Comparison of ENCODE assay signal across 8 cellular contexts in genomic region chr2:30862054-30862651, GRCh38. TPM values are rescaled to one million over a fixed set of nuclear protein-coding genes. Genes with fewer than 3 reads are reported as not detected.
DNase-seq lines count a peak whose midpoint lies in the region; ATAC-seq and TF ChIP-seq lines count a peak whose summit lies in the region.

No MANE protein-coding gene starts in this region.

- H3K36me3 Mint-ChIP-seq in activated naive CD8-positive, alpha-beta T cell treated with anti-CD3 and anti-CD28 coated beads for 36 hours, result no peaks in the 10 kb centered on the region

- H3K36me3 ChIP-seq in GM06990 (ENCODE audit: control insufficient read depth, insufficient read depth, low read length) (no peaks in the 10 kb centered on the region), OCI-LY3 (replicated peaks; ENCODE audit: low read depth, low read length) (no peaks in the 10 kb centered on the region), spleen (no peaks in the 10 kb centered on the region), suprapubic skin (no peaks in the 10 kb centered on the region)

- H3K4me1 ChIP-seq in OCI-LY3 (ENCODE audit: low read length), result peaks cover 15% of the 10 kb centered on the region
- H3K4me1 ChIP-seq in right cardiac atrium (ENCODE audit: control insufficient read depth, insufficient read depth, low read length), result no peaks in the 10 kb centered on the region
- H3K4me1 ChIP-seq in spleen, result peaks cover 0 to 17% (median 6%) of the 10 kb centered on the region in 6 donors
- H3K4me1 ChIP-seq in suprapubic skin, result peaks cover 4% of the 10 kb centered on the region

- peaks cover 10% of the 10 kb centered on the region for H3K27me3 Mint-ChIP-seq in activated naive CD8-positive, alpha-beta T cell treated with anti-CD3 and anti-CD28 coated beads for 36 hours

- peaks cover 2% of the 10 kb centered on the region for H3K4me1 Mint-ChIP-seq in activated naive CD8-positive, alpha-beta T cell treated with anti-CD3 and anti-CD28 coated beads for 36 hours

- TF ChIP-seq POLR2A in spleen (IDR thresholded peaks at IDR 0.05), result no peak
- no peak for TF ChIP-seq POLR2A in suprapubic skin (IDR thresholded peaks at IDR 0.05)

- no peak overlapping the region for H3K4me2 ChIP-seq in OCI-LY3 (ENCODE audit: low read length)

- H3K9me3 Mint-ChIP-seq in activated naive CD8-positive, alpha-beta T cell treated with anti-CD3 and anti-CD28 coated beads for 36 hours, result no peaks in the 10 kb centered on the region

- H3K79me2 ChIP-seq in OCI-LY3 (ENCODE audit: low read length), result no peaks in the 10 kb centered on the region

- H3K27ac Mint-ChIP-seq in activated naive CD8-positive, alpha-beta T cell treated with anti-CD3 and anti-CD28 coated beads for 36 hours, result no peak overlapping the region

- ATAC-seq in right cardiac atrium, result no peak

- TF ChIP-seq EP300 in suprapubic skin (IDR thresholded peaks at IDR 0.05), result no peak

- H4K20me1 ChIP-seq in OCI-LY3 (ENCODE audit: insufficient read depth, low read length), result no peaks in the 10 kb centered on the region

- H3K4me3 ChIP-seq in GM06990 (replicated peaks; ENCODE audit: low read depth, low read length) (no peak overlapping the region), OCI-LY3 (ENCODE audit: low read length) (no peak overlapping the region), right cardiac atrium (ENCODE audit: low read length) (no peak overlapping the region), spleen (no peak overlapping the region), suprapubic skin (no peak overlapping the region)

- intact Hi-C loops in right cardiac atrium (cut with DNase I), result loop anchor here in 1 of 4 donors (10.0 kb wide), 1 partner anchor 147 kb away; no protein-coding TSS in a partner anchor
- intact Hi-C loops in spleen (cut with DNase I; ENCODE audit: low total_unique reads), result loop anchor here (5.0 to 10.0 kb wide), 2 partner anchors 303 to 470 kb away; no protein-coding TSS in a partner anchor

- DNase-seq in A172 (ENCODE audit: low spot score), result peak; percentile 51
- no peak for DNase-seq in GM06990 (ENCODE audit: extremely low read depth, insufficient read length)
- peak; percentile 89 for DNase-seq in HT-29 (ENCODE audit: low spot score)
- peak; percentile 42 for DNase-seq in activated naive CD8-positive, alpha-beta T cell treated with anti-CD3 and anti-CD28 coated beads for 36 hours
- DNase-seq in right cardiac atrium, result peak; percentile 56 to 76 (median 67)
- DNase-seq in spleen, result no peak
- no peak for DNase-seq in suprapubic skin (ENCODE audit: low spot score in 2 of 2)

- H3K4me3 Mint-ChIP-seq in activated naive CD8-positive, alpha-beta T cell treated with anti-CD3 and anti-CD28 coated beads for 36 hours, result no peak overlapping the region

- H3K27ac ChIP-seq in OCI-LY3 (ENCODE audit: low read length) (no peak overlapping the region), right cardiac atrium (ENCODE audit: low read length) (no peak overlapping the region), spleen (no peak overlapping the region), suprapubic skin (no peak overlapping the region)

- no peak overlapping the region for H3K9ac ChIP-seq in OCI-LY3 (ENCODE audit: low read length)

- peaks cover 2% of the 10 kb centered on the region; the same call in 1 of the 2 replicates for H3K27me3 ChIP-seq in GM06990 (replicated peaks; ENCODE audit: control insufficient read depth, insufficient read depth, low read length)
- H3K27me3 ChIP-seq in OCI-LY3 (ENCODE audit: low read depth, low read length), result 0 out of 2 replicates have a peak, but pooled peaks cover 4% of the 10 kb centered on the region
- H3K27me3 ChIP-seq in right cardiac atrium (ENCODE audit: control insufficient read depth, insufficient read depth), result no peaks in the 10 kb centered on the region
- H3K27me3 ChIP-seq in spleen (replicated peaks in 1 of 7), result peaks cover 0 to 4% (median 0%) of the 10 kb centered on the region in 7 donors
- no peaks in the 10 kb centered on the region for H3K27me3 ChIP-seq in suprapubic skin

- TF ChIP-seq CTCF in GM06990 (IDR thresholded peaks at IDR 0.05; ENCODE audit: insufficient read depth, low read length, poor library complexity, severe bottlenecking) (peak; percentile 93), OCI-LY3 (IDR thresholded peaks at IDR 0.05; ENCODE audit: low read depth, low read length) (peak; percentile 75), spleen (IDR thresholded peaks at IDR 0.05 in 8 of 11, conservative IDR thresholded peaks at IDR 0.05 in 3 of 11) (peak in 9 of 11 experiments; percentile 30 to 76 (median 60)), suprapubic skin (IDR thresholded peaks at IDR 0.05) (peak in 1 of 2 donors; percentile 42)

- WGBS in right cardiac atrium, result 53% methylated on average over 3 of the region's 3 CpGs
- WGBS in spleen, 5 donors, result 47 to 60% (median 49%) methylated on average over 3 of the region's 3 CpGs
- 51% methylated on average over 3 of the region's 3 CpGs for WGBS in suprapubic skin

- H3K9me3 ChIP-seq in OCI-LY3 (ENCODE audit: insufficient read depth, low read length), result no peaks in the 10 kb centered on the region
- no peaks in the 10 kb centered on the region for H3K9me3 ChIP-seq in right cardiac atrium (ENCODE audit: control insufficient read depth, low read length)
- no peaks in the 10 kb centered on the region for H3K9me3 ChIP-seq in spleen
- H3K9me3 ChIP-seq in suprapubic skin, result no peaks in the 10 kb centered on the region

- H2AFZ ChIP-seq in OCI-LY3 (ENCODE audit: low read depth, low read length), result no peak overlapping the region

RNA-seq across cellular contexts. Expression of gene CAPN13, which starts 54.9 kb away (rescaled TPM):
- not detected in 2 replicates for total RNA-seq in A172 (2014; rRNA removed; shearing (Covaris generic))
- 4.0 TPM in 2 replicates for total RNA-seq in HT-29 (2014; rRNA removed; shearing (Covaris generic))
- total RNA-seq in activated naive CD8-positive, alpha-beta T cell treated with anti-CD3 and anti-CD28 coated beads for 36 hours, result not detected
- not detected for total RNA-seq in right cardiac atrium
- not detected for polyA plus RNA-seq in right cardiac atrium
- 1 to 10 TPM in 1 of 7 donors, under 1 TPM in 4, not detected in 2; 0.32 to 1.1 (median 0.37) TPM for total RNA-seq in spleen
- polyA plus RNA-seq in spleen, result under 1 TPM in 1 of 3 donors, not detected in 2; 0.09 TPM
- total RNA-seq in suprapubic skin, result 1 to 10 TPM in 1 of 4 donors, under 1 TPM in 3; 0.26 to 1.5 (median 0.50) TPM

Comparison
In these comparisons a context has a peak if more than half of its experiments do, and no peak if none do; other contexts are left out.
1. DNase-seq: peak in A172 (single experiment), HT-29 (single experiment), activated naive CD8-positive, alpha-beta T cell treated with anti-CD3 and anti-CD28 coated beads for 36 hours (single experiment) and right cardiac atrium (3 of 3); none in GM06990 (single experiment), spleen (single experiment) and suprapubic skin (0 of 2).